Comparison of ENCODE assay signal across 18 cellular contexts in the genomic region with DNA sequence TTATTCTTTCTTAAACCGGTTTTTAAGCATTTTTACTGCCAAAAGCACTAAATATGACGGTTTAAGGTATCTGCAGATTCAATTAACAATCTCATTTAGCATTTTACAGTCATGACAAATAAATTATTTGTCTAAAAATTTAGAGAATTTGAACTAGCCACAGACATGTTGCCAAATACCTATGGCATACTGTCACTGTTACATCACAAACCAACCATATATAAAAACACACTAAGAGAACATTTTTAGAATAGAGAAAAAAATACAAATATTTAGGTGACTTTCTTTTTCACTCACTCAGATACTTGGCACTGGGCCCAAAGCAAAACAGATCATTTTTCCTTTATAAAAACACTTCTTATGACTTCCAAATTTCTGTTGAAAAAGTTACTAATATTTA.
DNase-seq lines count a peak whose midpoint lies in the region; ATAC-seq and TF ChIP-seq lines count a peak whose summit lies in the region.
"Had no signal": no experiment of that assay in that cellular context is flagged by ENCODE, and none has a peak within 500 bp of the region (broad histone marks: within the 10 kb centered on the region; RNA-seq: fewer than 3 reads in every experiment).

No MANE protein-coding gene starts in this region.

- POLR2A ChIA-PET in AG04450 (lab: Yijun Ruan, JAX) = no interaction called here
- POLR2A ChIA-PET in activated CD8-positive, alpha-beta T cell treated with anti-CD3 and anti-CD28 coated beads for 36 hours (lab: Charles Lee) = no interaction called here

- peaks cover 2% of the 10 kb centered on the region for H3K9me3 Mint-ChIP-seq in activated CD8-positive, alpha-beta T cell treated with anti-CD3 and anti-CD28 coated beads for 36 hours

- H3K27ac ChIP-seq in AG04450 (ENCODE audit: low read depth, low read length) = no peak overlapping the region
- H3K27ac ChIP-seq in brain microvascular endothelial cell = peak overlapping the region; percentile 63
- H3K27ac ChIP-seq: skin epidermis had no signal

- H3K27me3 Mint-ChIP-seq in activated CD8-positive, alpha-beta T cell treated with anti-CD3 and anti-CD28 coated beads for 36 hours = no peaks in the 10 kb centered on the region
- H3K27me3 Mint-ChIP-seq: activated naive CD8-positive, alpha-beta T cell treated with anti-CD3 and anti-CD28 coated beads, Interleukin-2, amount 50 U/mL, for 24 hours; B cell; stimulated activated naive CD8-positive, alpha-beta T cell treated with anti-CD3 and anti-CD28 coated beads, Interleukin-15, Interleukin-2, amounts not matched to agents 100 ng/mL and 50 ng/mL, for 24 hours had no signal

- H3K4me3 ChIP-seq in AG04450 (ENCODE audit: low read depth, low read length) (no peak overlapping the region), brain microvascular endothelial cell (ENCODE audit: low read depth, low read length) (no peak overlapping the region)
- H3K4me3 ChIP-seq: skin epidermis had no signal

- peak; percentile 24 for DNase-seq in AG04450 (ENCODE audit: low read depth, low spot score)
- DNase-seq in LHCN-M2 (ENCODE audit: low read depth) = peak; percentile 64
- peak; percentile 55 for DNase-seq in brain microvascular endothelial cell
- DNase-seq in iris pigment epithelial cell (ENCODE audit: low read depth) = peak; percentile 83
- DNase-seq in NCI-H2029 (lab: John Stamatoyannopoulos, UW) = no peak
- no peak for DNase-seq in activated CD8-positive, alpha-beta T cell treated with anti-CD3 and anti-CD28 coated beads for 36 hours
- DNase-seq: activated naive CD8-positive, alpha-beta T cell treated with anti-CD3 and anti-CD28 coated beads, Interleukin-2, amount 50 U/mL, for 24 hours; activated T-cell treated with anti-CD3 and anti-CD28 coated beads for 4 hours; cortex of kidney; DMS153; NCI-H187 treated with DMSO at 0.1 percent for 48 hours; NCI-H526 treated with DMSO at 0.1 percent for 48 hours had no signal

- no peak overlapping the region for H3K27ac Mint-ChIP-seq in activated CD8-positive, alpha-beta T cell treated with anti-CD3 and anti-CD28 coated beads for 36 hours
- H3K27ac Mint-ChIP-seq: activated naive CD8-positive, alpha-beta T cell treated with anti-CD3 and anti-CD28 coated beads, Interleukin-2, amount 50 U/mL, for 24 hours; B cell; stimulated activated naive CD8-positive, alpha-beta T cell treated with anti-CD3 and anti-CD28 coated beads, Interleukin-15, Interleukin-2, amounts not matched to agents 100 ng/mL and 50 ng/mL, for 24 hours had no signal

- H3K4me1 Mint-ChIP-seq in activated CD8-positive, alpha-beta T cell treated with anti-CD3 and anti-CD28 coated beads for 36 hours (ENCODE audit: low read depth) = no peaks in the 10 kb centered on the region
- H3K4me1 Mint-ChIP-seq: activated naive CD8-positive, alpha-beta T cell treated with anti-CD3 and anti-CD28 coated beads, Interleukin-2, amount 50 U/mL, for 24 hours; B cell had no signal

- no peaks in the 10 kb centered on the region for H3K9me3 ChIP-seq in AG04450 (ENCODE audit: control insufficient read depth, insufficient read depth, low read length)

- CTCF ChIA-PET in AG04450 (lab: Charles Lee) = no interaction called here
- CTCF ChIA-PET in activated CD8-positive, alpha-beta T cell treated with anti-CD3 and anti-CD28 coated beads for 36 hours (lab: Charles Lee) = no interaction called here

- intact Hi-C loops in activated CD8-positive, alpha-beta T cell treated with anti-CD3 and anti-CD28 coated beads for 36 hours (cut with micrococcal nuclease) = no loop called here

- no peak overlapping the region for H3K4me3 Mint-ChIP-seq in activated CD8-positive, alpha-beta T cell treated with anti-CD3 and anti-CD28 coated beads for 36 hours
- H3K4me3 Mint-ChIP-seq: activated naive CD8-positive, alpha-beta T cell treated with anti-CD3 and anti-CD28 coated beads, Interleukin-2, amount 50 U/mL, for 24 hours; B cell; stimulated activated naive CD8-positive, alpha-beta T cell treated with anti-CD3 and anti-CD28 coated beads, Interleukin-15, Interleukin-2, amounts not matched to agents 100 ng/mL and 50 ng/mL, for 24 hours had no signal

- ATAC-seq in GM21515 (IDR thresholded peaks at IDR 0.05; ENCODE audit: unreplicated experiment) (no peak), GM19328 (IDR thresholded peaks at IDR 0.05; ENCODE audit: unreplicated experiment) (no peak)
- no peak for ATAC-seq in activated CD8-positive, alpha-beta T cell treated with anti-CD3 and anti-CD28 coated beads for 36 hours
- ATAC-seq: activated CD4-positive, CD25-positive, alpha-beta regulatory T cell treated with anti-CD3 and anti-CD28 coated beads, Interleukin-2, amount 50 U/mL, for 24 hours; activated naive CD8-positive, alpha-beta T cell treated with anti-CD3 and anti-CD28 coated beads, Interleukin-2, amount 50 U/mL, for 24 hours had no signal

- no peaks in the 10 kb centered on the region for H3K36me3 ChIP-seq in brain microvascular endothelial cell (replicated peaks)

- no peaks in the 10 kb centered on the region for H3K36me3 Mint-ChIP-seq in activated CD8-positive, alpha-beta T cell treated with anti-CD3 and anti-CD28 coated beads for 36 hours (ENCODE audit: low read depth)

- H3K27me3 ChIP-seq in AG04450 (ENCODE audit: control insufficient read depth, insufficient read depth, low read length) (no peaks in the 10 kb centered on the region), brain microvascular endothelial cell (replicated peaks) (no peaks in the 10 kb centered on the region)

- in situ Hi-C loops in brain microvascular endothelial cell (cut with HindIII; ENCODE audit: low pct_ligation_motif_present, low sequenced_read_pairs) = no loop called here

- no peak for TF ChIP-seq CTCF in AG04450 (IDR thresholded peaks at IDR 0.05; ENCODE audit: low read depth, low read length)
- no peak for TF ChIP-seq CTCF in brain microvascular endothelial cell (IDR thresholded peaks at IDR 0.05; ENCODE audit: low read depth, low read length, missing control alignments)
- TF ChIP-seq CTCF in activated CD8-positive, alpha-beta T cell treated with anti-CD3 and anti-CD28 coated beads for 36 hours (IDR thresholded peaks at IDR 0.05) = no peak

Comparison
In these comparisons a context has a peak if more than half of its experiments do, and no peak if none do; other contexts are left out.
1. DNase-seq: peak in AG04450 (single experiment), LHCN-M2 (single experiment), brain microvascular endothelial cell (single experiment) and iris pigment epithelial cell (single experiment); none in NCI-H2029 (single experiment) and activated CD8-positive, alpha-beta T cell treated with anti-CD3 and anti-CD28 coated beads for 36 hours (single experiment).